21 cellular contexts compared by ENCODE assay signal in the genomic region with DNA sequence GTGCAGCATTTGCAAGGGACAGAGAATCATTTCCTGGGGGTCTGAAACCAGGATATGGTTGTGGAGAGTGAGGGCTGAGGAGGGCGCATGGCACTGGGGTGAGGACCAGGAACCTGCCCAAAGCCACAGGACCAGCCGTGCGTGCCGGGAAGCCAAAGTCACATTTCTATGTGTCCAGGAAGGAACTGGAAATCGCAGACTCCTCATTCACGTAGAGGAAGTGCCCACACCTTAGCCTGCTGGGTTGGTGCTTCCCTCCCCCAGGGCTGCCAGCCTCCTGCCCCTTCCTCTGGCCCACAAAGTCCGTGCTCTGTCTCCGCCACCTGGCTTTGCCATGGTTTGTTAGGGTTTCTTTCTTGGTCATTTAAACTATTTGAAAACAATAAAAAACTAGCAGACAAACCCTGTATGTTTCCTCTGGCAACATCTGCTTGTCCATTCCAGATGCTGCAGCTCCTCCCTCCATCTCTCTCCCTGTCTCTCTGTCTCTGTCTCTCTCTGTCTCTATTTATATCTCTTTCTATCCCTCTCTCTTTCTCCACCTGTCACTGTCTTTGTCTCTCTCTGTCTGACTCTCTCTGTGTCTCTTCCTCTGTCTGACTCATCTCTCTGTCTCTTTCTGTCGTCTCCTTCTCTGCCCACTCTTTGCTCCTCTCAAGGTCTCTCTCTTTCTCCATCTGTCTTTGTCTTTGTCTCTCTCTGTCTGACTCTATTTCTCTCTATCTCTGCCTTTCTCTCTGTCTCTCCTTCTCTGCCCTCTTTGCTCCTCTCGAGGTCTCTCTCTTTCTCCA.
"Had no signal": no experiment of that assay in that cellular context is flagged by ENCODE, and none has a peak within 500 bp of the region (broad histone marks: within the 10 kb centered on the region; RNA-seq: fewer than 3 reads in every experiment).

No MANE protein-coding gene starts in this region.

- H3K36me3 ChIP-seq: adrenal gland, breast epithelium, colonic mucosa, esophagus muscularis mucosa had no signal

- H3K27me3 ChIP-seq: adrenal gland, colonic mucosa had no signal

- H3K27me3 Mint-ChIP-seq: activated naive CD8-positive, alpha-beta T cell had no signal

- H3K4me1 ChIP-seq: adrenal gland, breast epithelium, colonic mucosa, esophagus muscularis mucosa, parathyroid adenoma had no signal

- H3K4me3 Mint-ChIP-seq: activated naive CD8-positive, alpha-beta T cell; effector memory CD8-positive, alpha-beta T cell; nephron had no signal

- H3K9me3 ChIP-seq: adrenal gland, breast epithelium, colonic mucosa, esophagus muscularis mucosa had no signal

- H3K27ac Mint-ChIP-seq: activated naive CD8-positive, alpha-beta T cell; effector memory CD8-positive, alpha-beta T cell had no signal

- ATAC-seq: effector memory CD8-positive, alpha-beta T cell; sciatic nerve; SK-N-SH treated with all-trans-retinoic acid at 6 μM for 48 hours; stimulated activated naive CD8-positive, alpha-beta T cell treated with anti-CD3 and anti-CD28 coated beads, Interleukin-15, Interleukin-2, amounts not matched to agents 100 U/mL and 50 U/mL, for 24 hours had no signal

- H3K4me3 ChIP-seq: adrenal gland, breast epithelium, colonic mucosa, dorsolateral prefrontal cortex, esophagus muscularis mucosa had no signal

- DNase-seq: activated CD4-positive, alpha-beta T cell treated with anti-CD3 and anti-CD28 coated beads for 4 hours; activated CD4-positive, alpha-beta T cell treated with anti-CD3 and anti-CD28 coated beads, Interleukin-2, amount 50 U/mL, for 48 hours; activated gamma-delta T cell treated with Interleukin-2 at 50 U/mL for 16 hours; activated T-cell treated with anti-CD3 and anti-CD28 coated beads for 4 hours; adrenal gland; colonic mucosa; dorsolateral prefrontal cortex; effector memory CD8-positive, alpha-beta T cell; glutamatergic neuron; hypothalamus; midbrain; nucleus accumbens; stimulated activated CD4-positive, alpha-beta T cell treated with anti-CD3 and anti-CD28 coated beads, Interleukin-4, amount 100 ng/mL, for 1 hour; stimulated activated naive CD8-positive, alpha-beta T cell treated with anti-CD3 and anti-CD28 coated beads, Interleukin-15, Interleukin-2, amounts not matched to agents 100 U/mL and 50 U/mL, for 24 hours had no signal

- H3K27ac ChIP-seq: adrenal gland, breast epithelium, colonic mucosa, dorsolateral prefrontal cortex, esophagus muscularis mucosa, parathyroid adenoma had no signal

- H3K9me3 Mint-ChIP-seq: nephron had no signal
